ENCODE assay signal across 7 cellular contexts in the genomic region with DNA sequence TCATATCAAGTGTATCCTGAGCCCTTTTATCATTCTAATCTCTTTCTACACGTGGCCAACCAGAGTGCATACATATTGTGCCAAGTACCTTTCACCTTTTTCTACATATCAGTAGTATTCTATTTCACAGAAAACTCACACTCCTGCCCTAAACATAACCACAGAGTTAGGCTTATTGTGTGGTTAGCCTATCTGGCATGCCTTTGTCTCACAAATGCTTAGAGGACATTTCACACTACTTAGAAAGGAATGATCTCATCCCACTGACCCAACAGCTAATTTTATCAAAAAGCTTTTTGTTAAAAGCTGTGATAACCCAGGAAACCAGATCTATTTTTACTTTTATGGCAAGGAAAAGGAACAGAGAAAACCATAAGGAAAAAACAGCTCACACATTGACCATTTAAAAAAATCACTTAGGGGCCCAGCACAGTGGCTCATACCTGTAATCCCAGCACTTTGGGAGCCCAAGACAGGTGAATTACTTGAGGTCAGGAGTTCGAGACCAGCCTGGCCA. TPM values are rescaled to one million over a fixed set of nuclear protein-coding genes. Genes with fewer than 3 reads are reported as not detected.
DNase-seq lines count a peak whose midpoint lies in the region; ATAC-seq and TF ChIP-seq lines count a peak whose summit lies in the region.

No MANE protein-coding gene starts in this region.

- H3K4me3 Mint-ChIP-seq in activated naive CD8-positive, alpha-beta T cell treated with anti-CD3 and anti-CD28 coated beads, Interleukin-2, amount 50 U/mL, for 24 hours = no peak overlapping the region
- H3K4me3 Mint-ChIP-seq in stimulated activated naive CD8-positive, alpha-beta T cell treated with anti-CD3 and anti-CD28 coated beads, Interleukin-15, amount 100 ng/mL, for 72 hours = peak overlapping the region; percentile 21 to 25
- no peak overlapping the region for H3K4me3 Mint-ChIP-seq in CD14-positive monocyte

- DNase-seq in activated naive CD8-positive, alpha-beta T cell treated with anti-CD3 and anti-CD28 coated beads, Interleukin-2, amount 50 U/mL, for 24 hours = no peak
- no peak for DNase-seq in right cardiac atrium
- DNase-seq in stimulated activated naive CD8-positive, alpha-beta T cell treated with anti-CD3 and anti-CD28 coated beads, Interleukin-15, amount 100 ng/mL, for 72 hours = no peak
- no peak for DNase-seq in NCI-H774 (lab: John Stamatoyannopoulos, UW)
- DNase-seq in CD14-positive monocyte (ENCODE audit: low spot score) = no peak

- no peaks in the 10 kb centered on the region for H3K9me3 ChIP-seq in HUES64 (ENCODE audit: insufficient read depth, low read depth, low read length)
- H3K9me3 ChIP-seq in right cardiac atrium (ENCODE audit: control insufficient read depth, low read length) = no peaks in the 10 kb centered on the region

- peaks cover 1% of the 10 kb centered on the region for H3K36me3 Mint-ChIP-seq in activated naive CD8-positive, alpha-beta T cell treated with anti-CD3 and anti-CD28 coated beads, Interleukin-2, amount 50 U/mL, for 24 hours (ENCODE audit: low read depth)
- peaks cover 0 to 1% of the 10 kb centered on the region in 2 donors for H3K36me3 Mint-ChIP-seq in CD14-positive monocyte

- H3K27ac ChIP-seq in HUES64 (ENCODE audit: low read depth, low read length) (peak overlapping the region; percentile 66; the same call in 1 of the 2 replicates), right cardiac atrium (ENCODE audit: low read length) (peak overlapping the region; percentile 92)

- H3K9me3 Mint-ChIP-seq in activated naive CD8-positive, alpha-beta T cell treated with anti-CD3 and anti-CD28 coated beads, Interleukin-2, amount 50 U/mL, for 24 hours = no peaks in the 10 kb centered on the region
- no peaks in the 10 kb centered on the region for H3K9me3 Mint-ChIP-seq in stimulated activated naive CD8-positive, alpha-beta T cell treated with anti-CD3 and anti-CD28 coated beads, Interleukin-15, amount 100 ng/mL, for 72 hours
- H3K9me3 Mint-ChIP-seq in CD14-positive monocyte = no peaks in the 10 kb centered on the region

- ATAC-seq in activated naive CD8-positive, alpha-beta T cell treated with anti-CD3 and anti-CD28 coated beads, Interleukin-2, amount 50 U/mL, for 24 hours = peak; percentile 59
- peak; percentile 85 to 91 for ATAC-seq in right cardiac atrium
- peak; percentile 90 for ATAC-seq in stimulated activated naive CD8-positive, alpha-beta T cell treated with anti-CD3 and anti-CD28 coated beads, Interleukin-15, amount 100 ng/mL, for 72 hours
- ATAC-seq in HG03378 (IDR thresholded peaks at IDR 0.05; ENCODE audit: unreplicated experiment) = no peak

- H3K27me3 Mint-ChIP-seq in activated naive CD8-positive, alpha-beta T cell treated with anti-CD3 and anti-CD28 coated beads, Interleukin-2, amount 50 U/mL, for 24 hours = no peaks in the 10 kb centered on the region
- H3K27me3 Mint-ChIP-seq in stimulated activated naive CD8-positive, alpha-beta T cell treated with anti-CD3 and anti-CD28 coated beads, Interleukin-15, amount 100 ng/mL, for 72 hours = no peaks in the 10 kb centered on the region
- H3K27me3 Mint-ChIP-seq in CD14-positive monocyte (ENCODE audit: low read depth in 3 of 3) = no peaks in the 10 kb centered on the region

- no peak overlapping the region for H3K9ac ChIP-seq in HUES64 (ENCODE audit: low read depth, low read length)

- H3K4me3 ChIP-seq in HUES64 (ENCODE audit: low read length) = no peak overlapping the region
- H3K4me3 ChIP-seq in right cardiac atrium (ENCODE audit: low read length) = no peak overlapping the region

- H3K36me3 ChIP-seq in HUES64 (ENCODE audit: insufficient read depth, low read length) = no peaks in the 10 kb centered on the region

- WGBS in HUES64 = 47% methylated on average over 2 of the region's 2 CpGs
- WGBS in right cardiac atrium = 24% methylated on average over 2 of the region's 2 CpGs

- TF ChIP-seq CTCF in CD14-positive monocyte (IDR thresholded peaks at IDR 0.05) = no peak

- H3K4me1 Mint-ChIP-seq in activated naive CD8-positive, alpha-beta T cell treated with anti-CD3 and anti-CD28 coated beads, Interleukin-2, amount 50 U/mL, for 24 hours = peaks cover 15% of the 10 kb centered on the region
- H3K4me1 Mint-ChIP-seq in stimulated activated naive CD8-positive, alpha-beta T cell treated with anti-CD3 and anti-CD28 coated beads, Interleukin-15, amount 100 ng/mL, for 72 hours = peaks cover 33% of the 10 kb centered on the region
- H3K4me1 Mint-ChIP-seq in CD14-positive monocyte = peaks cover 8% of the 10 kb centered on the region

- intact Hi-C loops in right cardiac atrium (cut with DNase I) = no loop called here
- intact Hi-C loops in CD14-positive monocyte (cut with micrococcal nuclease) = no loop called here

- peak overlapping the region; percentile 40 for H3K27ac Mint-ChIP-seq in activated naive CD8-positive, alpha-beta T cell treated with anti-CD3 and anti-CD28 coated beads, Interleukin-2, amount 50 U/mL, for 24 hours
- peak overlapping the region; percentile 48 to 77 for H3K27ac Mint-ChIP-seq in stimulated activated naive CD8-positive, alpha-beta T cell treated with anti-CD3 and anti-CD28 coated beads, Interleukin-15, amount 100 ng/mL, for 72 hours
- H3K27ac Mint-ChIP-seq in CD14-positive monocyte = no peak overlapping the region

- H3K4me1 ChIP-seq in HUES64 (ENCODE audit: insufficient read depth, low read length) = peaks cover 21% of the 10 kb centered on the region; the same call in 1 of the 2 replicates
- H3K4me1 ChIP-seq in right cardiac atrium (ENCODE audit: control insufficient read depth, insufficient read depth, low read length) = peaks cover 18% of the 10 kb centered on the region

- H3K27me3 ChIP-seq in HUES64 (ENCODE audit: insufficient read depth, low read length) = no peaks in the 10 kb centered on the region
- no peaks in the 10 kb centered on the region for H3K27me3 ChIP-seq in right cardiac atrium (ENCODE audit: control insufficient read depth, insufficient read depth)

RNA-seq across cellular contexts. Expression of gene MAP4, which starts 17.8 kb away (rescaled TPM):
- polyA plus RNA-seq in HUES64 (2013, experiment 1 of 2) = 79.9 TPM
- polyA plus RNA-seq in HUES64 (2013, experiment 2 of 2) = 94.1 TPM
- 100 to 1,000 TPM; 443 to 557 (median 472) TPM for total RNA-seq in right cardiac atrium
- polyA plus RNA-seq in right cardiac atrium (267 TPM), CD14-positive monocyte (10 to 100 TPM in 1 of 2 donors, 1 to 10 TPM in 1; 6.2 to 18.4 TPM)

Comparison
In these comparisons a context has a peak if more than half of its experiments do, and no peak if none do; other contexts are left out.
1. H3K27ac Mint-ChIP-seq: peak in activated naive CD8-positive, alpha-beta T cell treated with anti-CD3 and anti-CD28 coated beads, Interleukin-2, amount 50 U/mL, for 24 hours (single experiment) and stimulated activated naive CD8-positive, alpha-beta T cell treated with anti-CD3 and anti-CD28 coated beads, Interleukin-15, amount 100 ng/mL, for 72 hours (2 of 2); none in CD14-positive monocyte (0 of 7).
2. H3K4me3 Mint-ChIP-seq: peak in stimulated activated naive CD8-positive, alpha-beta T cell treated with anti-CD3 and anti-CD28 coated beads, Interleukin-15, amount 100 ng/mL, for 72 hours (2 of 2); none in activated naive CD8-positive, alpha-beta T cell treated with anti-CD3 and anti-CD28 coated beads, Interleukin-2, amount 50 U/mL, for 24 hours (single experiment) and CD14-positive monocyte (0 of 2).
3. RNA of gene MAP4, which starts 17.8 kb away (polyA plus RNA-seq): 267 TPM in right cardiac atrium (single experiment); 6.2 to 18.4 TPM in CD14-positive monocyte; every median in the first group is over 10 times any median in the second.